Comparison of ENCODE assay signal across 28 cellular contexts in genomic region chr3:40265181-40265580, GRCh38.
"Had no signal": no experiment of that assay in that cellular context is flagged by ENCODE, and none has a peak within 500 bp of the region (broad histone marks: within the 10 kb centered on the region; RNA-seq: fewer than 3 reads in every experiment).

No MANE protein-coding gene starts in this region.

- H3K9me3 ChIP-seq: adrenal gland, ascending aorta, colonic mucosa, gastrocnemius medialis, lower lobe of right lung, transverse colon had no signal

- H3K4me3 Mint-ChIP-seq: activated CD4-positive, alpha-beta memory T cell treated with anti-CD3 and anti-CD28 coated beads, Interleukin-2, amount 10 ng/mL, durations not matched to agents 7 days and 5 days; activated CD4-positive, alpha-beta T cell treated with anti-CD3 and anti-CD28 coated beads, Interleukin-2, amount 10 ng/mL, durations not matched to agents 7 days and 5 days; activated naive CD8-positive, alpha-beta T cell; activated T-cell treated with anti-CD3 and anti-CD28 coated beads, Interleukin-2, amount 50 U/mL, for 72 hours; natural killer cell; T-helper 17 cell; WTC11 had no signal

- H3K36me3 Mint-ChIP-seq: brain, natural killer cell, WTC11 had no signal

- DNase-seq: activated CD4-positive, alpha-beta memory T cell treated with anti-CD3 and anti-CD28 coated beads, Interleukin-2, amount 10 ng/mL, durations not matched to agents 7 days and 5 days; activated CD4-positive, alpha-beta T cell treated with anti-CD3 and anti-CD28 coated beads for 1 hour; activated CD4-positive, alpha-beta T cell treated with anti-CD3 and anti-CD28 coated beads, Interleukin-2, amount 10 ng/mL, durations not matched to agents 7 days and 5 days; activated naive CD4-positive, alpha-beta T cell; activated T-cell treated with anti-CD3 and anti-CD28 coated beads, Interleukin-2, amount 50 U/mL, for 72 hours; adrenal gland; cerebellar nuclear complex; colonic mucosa; effector CD8-positive, alpha-beta T cell; erythroblast; gastrocnemius medialis; glutamatergic neuron; islet precursor cell; left colon; lower lobe of right lung; mesenchymal stem cell; natural killer cell; right cardiac atrium; stimulated activated CD4-positive, alpha-beta T cell treated with anti-CD3 and anti-CD28 coated beads, Interleukin-2, amount 100 ng/mL, for 48 hours; stimulated activated naive CD4-positive, alpha-beta T cell treated with Interleukin-2 at 50 U/mL for 16 hours; T-helper 17 cell; T1000; transverse colon had no signal

- H3K27ac ChIP-seq: adrenal gland, ascending aorta, cardiac muscle cell, colonic mucosa, gastrocnemius medialis, lower lobe of right lung, transverse colon had no signal

- H3K36me3 ChIP-seq: adrenal gland, ascending aorta, cardiac muscle cell, colonic mucosa, gastrocnemius medialis, lower lobe of right lung, transverse colon had no signal

- H3K9me3 Mint-ChIP-seq: activated CD4-positive, alpha-beta memory T cell treated with anti-CD3 and anti-CD28 coated beads, Interleukin-2, amount 10 ng/mL, durations not matched to agents 7 days and 5 days; activated T-cell treated with anti-CD3 and anti-CD28 coated beads, Interleukin-2, amount 50 U/mL, for 72 hours; natural killer cell had no signal

- H3K4me1 ChIP-seq: adrenal gland, ascending aorta, colonic mucosa, gastrocnemius medialis, lower lobe of right lung had no signal

- H3K4me3 ChIP-seq: adrenal gland, ascending aorta, cardiac muscle cell, colonic mucosa, gastrocnemius medialis, lower lobe of right lung, transverse colon had no signal

- H3K27me3 Mint-ChIP-seq: activated CD4-positive, alpha-beta memory T cell treated with anti-CD3 and anti-CD28 coated beads, Interleukin-2, amount 10 ng/mL, durations not matched to agents 7 days and 5 days; activated CD4-positive, alpha-beta T cell treated with anti-CD3 and anti-CD28 coated beads, Interleukin-2, amount 10 ng/mL, durations not matched to agents 7 days and 5 days; activated naive CD8-positive, alpha-beta T cell; T-helper 17 cell had no signal

- ATAC-seq: activated T-cell treated with anti-CD3 and anti-CD28 coated beads, Interleukin-2, amount 50 U/mL, for 72 hours; gastrocnemius medialis; left colon; lower lobe of right lung; natural killer cell; right cardiac atrium; T-helper 17 cell; WTC11 had no signal

- H3K4me1 Mint-ChIP-seq: activated CD4-positive, alpha-beta memory T cell treated with anti-CD3 and anti-CD28 coated beads, Interleukin-2, amount 10 ng/mL, durations not matched to agents 7 days and 5 days; activated CD4-positive, alpha-beta T cell treated with anti-CD3 and anti-CD28 coated beads, Interleukin-2, amount 10 ng/mL, durations not matched to agents 7 days and 5 days; natural killer cell; WTC11 had no signal

- H3K27ac Mint-ChIP-seq: activated CD4-positive, alpha-beta memory T cell treated with anti-CD3 and anti-CD28 coated beads, Interleukin-2, amount 10 ng/mL, durations not matched to agents 7 days and 5 days; activated CD4-positive, alpha-beta T cell treated with anti-CD3 and anti-CD28 coated beads, Interleukin-2, amount 10 ng/mL, durations not matched to agents 7 days and 5 days; activated naive CD8-positive, alpha-beta T cell; activated T-cell treated with anti-CD3 and anti-CD28 coated beads, Interleukin-2, amount 50 U/mL, for 72 hours; natural killer cell; T-helper 17 cell; WTC11 had no signal

- H3K27me3 ChIP-seq: adrenal gland, ascending aorta, cardiac muscle cell, colonic mucosa, gastrocnemius medialis, transverse colon had no signal
